Comparison of ENCODE assay signal across 34 cellular contexts in the genomic region with DNA sequence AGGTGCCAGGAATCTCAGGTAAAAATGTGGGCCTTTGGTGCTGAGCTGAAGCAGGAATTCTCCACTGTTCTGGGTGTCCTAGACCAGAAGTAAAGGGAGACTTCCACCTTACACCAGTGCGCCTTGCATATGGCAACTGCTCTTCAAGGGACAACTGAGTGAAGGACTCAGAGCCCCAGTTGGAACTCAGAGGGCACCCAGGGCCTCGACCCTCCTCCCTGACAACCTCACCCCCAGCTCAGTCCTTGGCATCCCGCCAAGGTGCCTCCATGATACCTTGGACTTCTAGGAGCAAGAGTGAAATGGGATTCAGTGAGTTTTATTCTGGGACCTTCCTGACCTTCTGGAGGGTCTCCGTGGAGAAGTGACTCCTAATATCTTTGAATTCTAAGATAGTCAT.
"Had no signal": no experiment of that assay in that cellular context is flagged by ENCODE, and none has a peak within 500 bp of the region (broad histone marks: within the 10 kb centered on the region; RNA-seq: fewer than 3 reads in every experiment).

No MANE protein-coding gene starts in this region.

- H3K9ac ChIP-seq: KMS-11 had no signal

- H3K27me3 ChIP-seq: MG63 had no signal

- H3K4me3 ChIP-seq: MG63 had no signal

- H3K27ac ChIP-seq: KMS-11 had no signal

- H3K36me3 ChIP-seq: MG63 had no signal

- DNase-seq: Karpas-422, Kasumi-1, KG1, MG63, MM.1S, MV-4-11, NCI-H1048, NCI-H1092, NCI-H1092 treated with DMSO at 0.1 percent for 48 hours, NCI-H1105, NCI-H1105 treated with DMSO at 0.1 percent for 48 hours, NCI-H1417, NCI-H1417 treated with DMSO at 0.1 percent for 48 hours, NCI-H1436, NCI-H1436 treated with DMSO at 0.1 percent for 48 hours, NCI-H1694, NCI-H1694 treated with DMSO at 0.1 percent for 48 hours, NCI-H187, NCI-H187 treated with DMSO at 0.1 percent for 48 hours, NCI-H1930, NCI-H2029, NCI-H2029 treated with DMSO at 0.1 percent for 48 hours, NCI-H2081, NCI-H2081 treated with DMSO at 0.1 percent for 48 hours, NCI-H2107, NCI-H2171, NCI-H2171 treated with DMSO at 0.1 percent for 48 hours, NCI-H2227 treated with DMSO at 0.1 percent for 48 hours, NCI-H226, NCI-H345, NCI-H446, NCI-H446 treated with DMSO at 0.1 percent for 48 hours, NCI-H510A had no signal

- H3K4me2 ChIP-seq: KMS-11 had no signal

- H3K9me3 ChIP-seq: MG63 had no signal
